Comparison of ENCODE assay signal across 16 cellular contexts in genomic region chr13:114249062-114249461, GRCh38. TPM values are rescaled to one million over a fixed set of nuclear protein-coding genes. Genes with fewer than 3 reads are reported as not detected.
DNase-seq lines count a peak whose midpoint lies in the region; ATAC-seq and TF ChIP-seq lines count a peak whose summit lies in the region.
"Had no signal": no experiment of that assay in that cellular context is flagged by ENCODE, and none has a peak within 500 bp of the region (broad histone marks: within the 10 kb centered on the region; RNA-seq: fewer than 3 reads in every experiment).

No MANE protein-coding gene starts in this region.

- TF ChIP-seq CTCF in epithelial cell of esophagus (IDR thresholded peaks at IDR 0.05; ENCODE audit: insufficient read depth, low read depth, low read length, missing control alignments) = no peak

- H3K4me3 ChIP-seq in epithelial cell of esophagus (ENCODE audit: low read length) = no peak overlapping the region

- ATAC-seq in GM19351 (IDR thresholded peaks at IDR 0.05; ENCODE audit: unreplicated experiment) = no peak
- ATAC-seq: HepG2, T-cell had no signal

- DNase-seq in NCI-H748 (lab: John Stamatoyannopoulos, UW; ENCODE audit: unreplicated experiment) (peak; percentile 20), NCI-H748 treated with DMSO at 0.1 percent for 48 hours (lab: John Stamatoyannopoulos, UW) (no peak), NCI-H774 (lab: John Stamatoyannopoulos, UW) (peak; percentile 82), epithelial cell of esophagus (ENCODE audit: low read depth) (peak; percentile 20), ureter (ENCODE audit: low spot score) (peak; percentile 54), iPS-NIHi11 (ENCODE audit: low spot score) (no peak), DMS 273 (lab: John Stamatoyannopoulos, UW; ENCODE audit: unreplicated experiment) (no peak)
- DNase-seq: HFFc6, NCI-H1048, NCI-H1694 treated with DMSO at 0.1 percent for 48 hours, NCI-H345, SHP77, SK-N-SH, T-cell had no signal

RNA-seq across cellular contexts. Expression of gene CDC16, which starts 14.4 kb away (rescaled TPM):
- total RNA-seq in ureter = 86.7 TPM

RNA-seq across cellular contexts. Expression of gene UPF3A, which starts 32.3 kb away (rescaled TPM):
- 59.1 TPM for total RNA-seq in ureter

Comparison
In these comparisons a context has a peak if more than half of its experiments do, and no peak if none do; other contexts are left out.
1. DNase-seq: peak in NCI-H748 (single experiment), NCI-H774 (single experiment), epithelial cell of esophagus (single experiment) and ureter (single experiment); none in NCI-H748 treated with DMSO at 0.1 percent for 48 hours (single experiment), iPS-NIHi11 (single experiment) and DMS 273 (single experiment).